ENCODE assay signal across 1 cellular context in the genomic region with DNA sequence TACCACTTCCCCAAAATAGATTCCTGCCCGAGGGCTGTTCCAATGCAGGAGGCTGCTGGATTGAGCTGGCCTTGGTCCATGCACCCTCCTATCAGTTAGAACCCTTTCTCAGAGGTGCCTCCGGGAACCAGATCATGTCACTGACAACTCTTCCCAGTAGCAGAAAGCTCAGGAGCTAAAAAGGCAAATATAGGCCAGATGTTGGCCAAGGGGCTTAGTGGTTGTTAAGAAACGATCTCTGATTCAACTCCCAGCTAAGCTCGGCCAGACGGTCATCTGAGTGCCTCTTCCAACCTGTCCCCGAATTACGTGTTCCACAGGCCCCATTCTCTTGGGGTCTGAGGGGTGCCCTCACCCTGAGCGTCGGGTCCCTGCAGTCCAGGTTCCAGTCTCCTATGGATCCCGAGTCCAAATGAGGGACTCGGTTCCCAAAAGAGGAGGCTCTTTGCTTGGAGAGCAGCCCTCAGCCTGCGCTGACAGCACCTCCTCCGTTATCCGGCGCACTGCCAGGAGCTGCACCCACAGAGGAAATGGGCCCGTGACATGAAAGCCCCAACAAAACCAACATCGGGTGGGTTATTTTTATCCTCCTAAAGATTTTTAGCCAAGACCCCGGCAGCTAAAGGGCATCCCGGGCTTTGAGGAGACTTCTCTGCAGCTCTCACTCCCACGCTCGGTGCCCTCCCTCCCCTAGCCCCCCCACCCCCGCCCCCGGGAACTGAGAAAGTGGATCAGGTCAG.
TF ChIP-seq lines count a peak whose summit lies in the region.

No MANE protein-coding gene starts in this region.

TF ChIP-seq in SK-N-SH, 30 proteins besides CTCF, POLR2A, EP300 and RAD21 (continued from another document):
- TF ChIP-seq, protein P1, sequence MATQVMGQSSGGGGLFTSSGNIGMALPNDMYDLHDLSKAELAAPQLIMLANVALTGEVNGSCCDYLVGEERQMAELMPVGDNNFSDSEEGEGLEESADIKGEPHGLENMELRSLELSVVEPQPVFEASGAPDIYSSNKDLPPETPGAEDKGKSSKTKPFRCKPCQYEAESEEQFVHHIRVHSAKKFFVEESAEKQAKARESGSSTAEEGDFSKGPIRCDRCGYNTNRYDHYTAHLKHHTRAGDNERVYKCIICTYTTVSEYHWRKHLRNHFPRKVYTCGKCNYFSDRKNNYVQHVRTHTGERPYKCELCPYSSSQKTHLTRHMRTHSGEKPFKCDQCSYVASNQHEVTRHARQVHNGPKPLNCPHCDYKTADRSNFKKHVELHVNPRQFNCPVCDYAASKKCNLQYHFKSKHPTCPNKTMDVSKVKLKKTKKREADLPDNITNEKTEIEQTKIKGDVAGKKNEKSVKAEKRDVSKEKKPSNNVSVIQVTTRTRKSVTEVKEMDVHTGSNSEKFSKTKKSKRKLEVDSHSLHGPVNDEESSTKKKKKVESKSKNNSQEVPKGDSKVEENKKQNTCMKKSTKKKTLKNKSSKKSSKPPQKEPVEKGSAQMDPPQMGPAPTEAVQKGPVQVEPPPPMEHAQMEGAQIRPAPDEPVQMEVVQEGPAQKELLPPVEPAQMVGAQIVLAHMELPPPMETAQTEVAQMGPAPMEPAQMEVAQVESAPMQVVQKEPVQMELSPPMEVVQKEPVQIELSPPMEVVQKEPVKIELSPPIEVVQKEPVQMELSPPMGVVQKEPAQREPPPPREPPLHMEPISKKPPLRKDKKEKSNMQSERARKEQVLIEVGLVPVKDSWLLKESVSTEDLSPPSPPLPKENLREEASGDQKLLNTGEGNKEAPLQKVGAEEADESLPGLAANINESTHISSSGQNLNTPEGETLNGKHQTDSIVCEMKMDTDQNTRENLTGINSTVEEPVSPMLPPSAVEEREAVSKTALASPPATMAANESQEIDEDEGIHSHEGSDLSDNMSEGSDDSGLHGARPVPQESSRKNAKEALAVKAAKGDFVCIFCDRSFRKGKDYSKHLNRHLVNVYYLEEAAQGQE (IDR thresholded peaks at IDR 0.05; ENCODE audit: low read depth, low read length) = no peak
- TF ChIP-seq, protein P2, sequence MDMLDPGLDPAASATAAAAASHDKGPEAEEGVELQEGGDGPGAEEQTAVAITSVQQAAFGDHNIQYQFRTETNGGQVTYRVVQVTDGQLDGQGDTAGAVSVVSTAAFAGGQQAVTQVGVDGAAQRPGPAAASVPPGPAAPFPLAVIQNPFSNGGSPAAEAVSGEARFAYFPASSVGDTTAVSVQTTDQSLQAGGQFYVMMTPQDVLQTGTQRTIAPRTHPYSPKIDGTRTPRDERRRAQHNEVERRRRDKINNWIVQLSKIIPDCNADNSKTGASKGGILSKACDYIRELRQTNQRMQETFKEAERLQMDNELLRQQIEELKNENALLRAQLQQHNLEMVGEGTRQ (IDR thresholded peaks at IDR 0.05; ENCODE audit: borderline replicate concordance, low read depth, low read length) = no peak
- TF ChIP-seq, protein P3, sequence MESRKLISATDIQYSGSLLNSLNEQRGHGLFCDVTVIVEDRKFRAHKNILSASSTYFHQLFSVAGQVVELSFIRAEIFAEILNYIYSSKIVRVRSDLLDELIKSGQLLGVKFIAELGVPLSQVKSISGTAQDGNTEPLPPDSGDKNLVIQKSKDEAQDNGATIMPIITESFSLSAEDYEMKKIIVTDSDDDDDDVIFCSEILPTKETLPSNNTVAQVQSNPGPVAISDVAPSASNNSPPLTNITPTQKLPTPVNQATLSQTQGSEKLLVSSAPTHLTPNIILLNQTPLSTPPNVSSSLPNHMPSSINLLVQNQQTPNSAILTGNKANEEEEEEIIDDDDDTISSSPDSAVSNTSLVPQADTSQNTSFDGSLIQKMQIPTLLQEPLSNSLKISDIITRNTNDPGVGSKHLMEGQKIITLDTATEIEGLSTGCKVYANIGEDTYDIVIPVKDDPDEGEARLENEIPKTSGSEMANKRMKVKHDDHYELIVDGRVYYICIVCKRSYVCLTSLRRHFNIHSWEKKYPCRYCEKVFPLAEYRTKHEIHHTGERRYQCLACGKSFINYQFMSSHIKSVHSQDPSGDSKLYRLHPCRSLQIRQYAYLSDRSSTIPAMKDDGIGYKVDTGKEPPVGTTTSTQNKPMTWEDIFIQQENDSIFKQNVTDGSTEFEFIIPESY (IDR thresholded peaks at IDR 0.05; ENCODE audit: borderline replicate concordance, low read depth) = no peak
- TF ChIP-seq, protein P4, sequence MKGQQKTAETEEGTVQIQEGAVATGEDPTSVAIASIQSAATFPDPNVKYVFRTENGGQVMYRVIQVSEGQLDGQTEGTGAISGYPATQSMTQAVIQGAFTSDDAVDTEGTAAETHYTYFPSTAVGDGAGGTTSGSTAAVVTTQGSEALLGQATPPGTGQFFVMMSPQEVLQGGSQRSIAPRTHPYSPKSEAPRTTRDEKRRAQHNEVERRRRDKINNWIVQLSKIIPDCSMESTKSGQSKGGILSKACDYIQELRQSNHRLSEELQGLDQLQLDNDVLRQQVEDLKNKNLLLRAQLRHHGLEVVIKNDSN (IDR thresholded peaks at IDR 0.05; ENCODE audit: borderline replicate concordance, low read depth) = no peak
- TF ChIP-seq TCF12 (IDR thresholded peaks at IDR 0.05) (0 out of 2 replicates have a peak, but pooled peaks have one; percentile 14), RXRA (IDR thresholded peaks at IDR 0.05; ENCODE audit: borderline replicate concordance, low read depth) (no peak), FOXM1 (IDR thresholded peaks at IDR 0.05; ENCODE audit: low read depth) (no peak)
